Comparison of ENCODE assay signal across 8 cellular contexts in the genomic region with DNA sequence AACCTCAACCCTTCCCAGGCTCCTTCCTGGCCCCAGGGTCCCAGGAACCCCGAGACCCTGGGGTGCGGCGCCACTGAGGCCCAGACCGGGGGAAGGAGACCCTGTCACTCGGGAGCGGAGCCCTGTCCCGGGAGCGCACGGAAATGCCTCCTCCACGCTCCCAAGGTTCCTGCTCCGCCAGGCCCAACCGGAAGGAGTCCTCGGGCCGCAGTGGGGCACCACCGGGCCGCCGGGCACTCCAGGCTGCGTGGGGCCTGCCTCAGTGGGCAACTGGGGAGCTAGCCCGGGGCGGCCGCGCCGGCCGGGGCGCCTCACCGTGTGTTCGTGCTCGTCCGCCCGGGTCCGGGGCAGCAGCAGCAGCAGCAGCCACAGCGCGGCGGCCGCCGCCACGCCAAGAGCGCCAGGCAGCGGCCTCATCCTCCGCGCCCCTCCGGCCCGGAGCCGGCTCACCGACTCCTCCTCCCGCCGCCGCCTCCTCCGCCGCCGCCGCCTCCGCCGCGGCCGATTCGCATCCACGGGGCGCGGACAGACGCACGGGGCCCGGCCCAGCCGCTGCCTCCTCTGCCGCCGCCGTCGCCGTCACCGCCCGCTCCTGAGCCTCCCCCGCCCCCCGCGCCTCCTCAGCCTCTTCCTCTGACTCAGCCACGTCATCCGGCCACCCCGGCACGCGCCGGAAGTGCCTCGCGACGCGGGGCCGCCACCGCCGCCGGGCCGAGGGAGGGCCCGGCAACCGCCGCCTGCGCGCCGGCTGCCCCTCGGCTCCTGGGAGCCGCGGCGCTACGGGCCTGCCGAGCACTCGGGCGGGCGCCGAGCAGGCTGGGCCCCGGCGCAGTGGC. TPM values are rescaled to one million over a fixed set of nuclear protein-coding genes. Genes with fewer than 3 reads are reported as not detected.
A peak's percentile ranks its signal among the peaks of the same experiment; 100 is the strongest.
DNase-seq lines count a peak whose midpoint lies in the region; ATAC-seq and TF ChIP-seq lines count a peak whose summit lies in the region.

A gene (minus strand): TSS at position 594 of the 836 bp plus-strand sequence. CDS start 177 bp downstream, at position 417.

- peaks cover 10% of the 10 kb centered on the region for H3F3A ChIP-seq in smooth muscle cell (ENCODE audit: low read depth)

- peak within 1 kb of the TSS; percentile 97 for H3K9ac ChIP-seq in smooth muscle cell (ENCODE audit: low read depth)

- peaks cover 59% of the 10 kb centered on the region for H3K79me2 ChIP-seq in smooth muscle cell (ENCODE audit: low read depth)

- TF ChIP-seq CTCF in VCaP (conservative IDR thresholded peaks at IDR 0.05) (no peak), breast epithelium (IDR thresholded peaks at IDR 0.05) (no peak), smooth muscle cell (IDR thresholded peaks at IDR 0.05; ENCODE audit: borderline replicate concordance, insufficient read depth, poor library complexity, severe bottlenecking) (no peak)

- intact Hi-C loops in breast epithelium (cut with DNase I; ENCODE audit: low total_unique reads) = loop anchor here (5.0 kb wide), 2 partner anchors 304 to 1131 kb away; no protein-coding TSS in a partner anchor

- H2AFZ ChIP-seq in smooth muscle cell (ENCODE audit: low read depth) = peak within 1 kb of the TSS; percentile 55

- H3K9me3 ChIP-seq in breast epithelium (no peaks in the 10 kb centered on the region), smooth muscle cell (replicated peaks; ENCODE audit: low read depth) (no peaks in the 10 kb centered on the region)

- H4K20me1 ChIP-seq in smooth muscle cell (ENCODE audit: low read depth) = peaks cover 47% of the 10 kb centered on the region

- no peaks in the 10 kb centered on the region for H3K36me3 ChIP-seq in breast epithelium
- no peaks in the 10 kb centered on the region for H3K36me3 ChIP-seq in smooth muscle cell (ENCODE audit: low read depth)

- H3K4me3 ChIP-seq in breast epithelium = peak within 1 kb of the TSS; percentile 91 to 98 (median 94)
- peak within 1 kb of the TSS; percentile 93 for H3K4me3 ChIP-seq in smooth muscle cell

- WGBS in smooth muscle cell (ENCODE audit: low lambda C conversion rate) = under 1% methylated on average over 53 of the region's 107 CpGs

- peaks cover 0 to 8% of the 10 kb centered on the region in 2 donors for H3K4me1 ChIP-seq in breast epithelium
- H3K4me1 ChIP-seq in smooth muscle cell (ENCODE audit: low read depth) = peaks cover 21% of the 10 kb centered on the region

- H3K27me3 ChIP-seq in breast epithelium (no peaks in the 10 kb centered on the region), smooth muscle cell (ENCODE audit: low read depth) (no peaks in the 10 kb centered on the region)

- peak within 1 kb of the TSS; percentile 93 for H3K4me2 ChIP-seq in smooth muscle cell

- no peak for TF ChIP-seq POLR2A in breast epithelium (IDR thresholded peaks at IDR 0.05)

- DNase-seq in NCI-H1417 (lab: John Stamatoyannopoulos, UW) (peak; percentile 66 to 83 (median 83)), NCI-H1417 treated with DMSO at 0.1 percent for 48 hours (lab: John Stamatoyannopoulos, UW) (no peak), NCI-H2107 (lab: John Stamatoyannopoulos, UW) (peak; percentile 60), breast epithelium (ENCODE audit: low spot score in 2 of 2) (peak; percentile 87 to 90), iPS-NIHi11 (ENCODE audit: low spot score) (peak; percentile 96), smooth muscle cell (lab: John Stamatoyannopoulos, UW; ENCODE audit: unreplicated experiment) (peak; percentile 73)

- H3K27ac ChIP-seq in VCaP (peak within 1 kb of the TSS; percentile 99), breast epithelium (peak within 1 kb of the TSS; percentile 99 to 100), smooth muscle cell (ENCODE audit: low read depth) (peak within 1 kb of the TSS; percentile 99)

- ATAC-seq in HG02884 (IDR thresholded peaks at IDR 0.05; ENCODE audit: unreplicated experiment) = peak; percentile 63

RNA-seq across cellular contexts. Expression of the gene that starts here (rescaled TPM):
- total RNA-seq in breast epithelium = 100 to 1,000 TPM in 2 of 3 donors, 10 to 100 TPM in 1; 95.7 to 118 (median 116) TPM
- total RNA-seq in smooth muscle cell = 126 and 166 TPM in 2 replicates
- polyA plus RNA-seq in smooth muscle cell = 114 and 138 TPM in 2 replicates
